In the genomic region with DNA sequence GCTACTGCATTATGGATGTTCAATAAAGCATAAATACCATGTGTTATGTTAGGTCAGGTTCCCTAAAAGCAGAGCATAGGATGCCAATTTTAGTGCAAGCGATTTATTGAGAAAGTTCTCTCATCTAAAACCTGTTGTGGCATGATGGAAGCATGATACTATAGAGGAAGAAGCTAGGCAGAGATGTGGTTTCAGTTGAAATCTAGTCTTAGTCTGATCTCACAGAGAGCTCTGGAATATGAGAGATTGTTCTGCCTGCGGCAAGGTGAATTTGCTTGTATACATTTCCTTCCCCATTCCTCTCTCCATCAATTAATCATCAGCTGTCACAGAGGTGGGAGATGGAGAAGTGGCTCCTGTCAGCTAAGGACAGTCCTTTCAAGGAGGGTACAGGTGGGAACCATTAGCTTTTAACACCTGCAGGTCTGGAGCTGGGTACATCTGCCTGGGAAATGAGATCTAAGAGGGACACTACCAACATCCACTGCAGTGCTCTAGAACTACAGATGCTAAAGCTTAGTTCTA, we compare ENCODE assay signal across 20 cellular contexts.
"Had no signal": no experiment of that assay in that cellular context is flagged by ENCODE, and none has a peak within 500 bp of the region (broad histone marks: within the 10 kb centered on the region; RNA-seq: fewer than 3 reads in every experiment).

No MANE protein-coding gene starts in this region.

- H3K27ac ChIP-seq: esophagus squamous epithelium, heart left ventricle, right lobe of liver, spleen, transverse colon had no signal

- H3K36me3 Mint-ChIP-seq: activated naive CD8-positive, alpha-beta T cell treated with anti-CD3 and anti-CD28 coated beads, Interleukin-2, amount 10 ng/mL, durations not matched to agents 7 days and 5 days; memory B cell had no signal

- H3K4me3 Mint-ChIP-seq: activated CD4-positive, alpha-beta T cell treated with anti-CD3 and anti-CD28 coated beads for 36 hours; activated CD8-positive, alpha-beta T cell treated with anti-CD3 and anti-CD28 coated beads for 36 hours; activated naive CD8-positive, alpha-beta T cell treated with anti-CD3 and anti-CD28 coated beads, Interleukin-2, amount 10 ng/mL, durations not matched to agents 7 days and 5 days; memory B cell; nephron had no signal

- H3K27me3 ChIP-seq: esophagus squamous epithelium, heart left ventricle, right lobe of liver, spleen, transverse colon had no signal

- ATAC-seq: activated CD4-positive, alpha-beta T cell treated with anti-CD3 and anti-CD28 coated beads for 36 hours; activated CD8-positive, alpha-beta T cell treated with anti-CD3 and anti-CD28 coated beads for 36 hours; heart left ventricle; left lobe of liver; right lobe of liver had no signal

- DNase-seq: activated CD4-positive, alpha-beta T cell treated with anti-CD3 and anti-CD28 coated beads for 36 hours; activated CD8-positive, alpha-beta memory T cell treated with anti-CD3 and anti-CD28 coated beads, Interleukin-2, amount 50 U/mL, for 4 hours; activated CD8-positive, alpha-beta T cell treated with anti-CD3 and anti-CD28 coated beads for 36 hours; activated naive CD8-positive, alpha-beta T cell treated with anti-CD3 and anti-CD28 coated beads, Interleukin-2, amount 10 ng/mL, durations not matched to agents 7 days and 5 days; aorta; esophagus squamous epithelium; foreskin fibroblast; heart left ventricle; occipital lobe; right lobe of liver; spleen; stimulated activated CD4-positive, alpha-beta T cell treated with anti-CD3 and anti-CD28 coated beads, Interleukin-2, amount 100 ng/mL, for 24 hours; stimulated activated naive CD4-positive, alpha-beta T cell; substantia nigra; T-helper 9 cell; transverse colon had no signal

- H3K4me1 Mint-ChIP-seq: activated CD4-positive, alpha-beta T cell treated with anti-CD3 and anti-CD28 coated beads for 36 hours; activated naive CD8-positive, alpha-beta T cell treated with anti-CD3 and anti-CD28 coated beads, Interleukin-2, amount 10 ng/mL, durations not matched to agents 7 days and 5 days; memory B cell; nephron had no signal

- H3K9me3 Mint-ChIP-seq: activated CD8-positive, alpha-beta T cell treated with anti-CD3 and anti-CD28 coated beads for 36 hours; activated naive CD8-positive, alpha-beta T cell treated with anti-CD3 and anti-CD28 coated beads, Interleukin-2, amount 10 ng/mL, durations not matched to agents 7 days and 5 days; memory B cell; nephron had no signal

- H3K27ac Mint-ChIP-seq: activated CD4-positive, alpha-beta T cell treated with anti-CD3 and anti-CD28 coated beads for 36 hours; activated CD8-positive, alpha-beta T cell treated with anti-CD3 and anti-CD28 coated beads for 36 hours; activated naive CD8-positive, alpha-beta T cell treated with anti-CD3 and anti-CD28 coated beads, Interleukin-2, amount 10 ng/mL, durations not matched to agents 7 days and 5 days; memory B cell; nephron; progenitor cell of endocrine pancreas had no signal

- H3K9me3 ChIP-seq: esophagus squamous epithelium, heart left ventricle, right lobe of liver, spleen, transverse colon had no signal

- H3K4me3 ChIP-seq: esophagus squamous epithelium, heart left ventricle, right lobe of liver, spleen, transverse colon had no signal

- H3K27me3 Mint-ChIP-seq: activated CD4-positive, alpha-beta T cell treated with anti-CD3 and anti-CD28 coated beads for 36 hours; activated CD8-positive, alpha-beta T cell treated with anti-CD3 and anti-CD28 coated beads for 36 hours; activated naive CD8-positive, alpha-beta T cell treated with anti-CD3 and anti-CD28 coated beads, Interleukin-2, amount 10 ng/mL, durations not matched to agents 7 days and 5 days; memory B cell; progenitor cell of endocrine pancreas had no signal

- H3K36me3 ChIP-seq: esophagus squamous epithelium, heart left ventricle, right lobe of liver, spleen, transverse colon had no signal

- H3K4me1 ChIP-seq: esophagus squamous epithelium, heart left ventricle, right lobe of liver, spleen, transverse colon had no signal
